Comparison of ENCODE assay signal across 34 cellular contexts in genomic region chr5:147223343-147223742, GRCh38. TPM values are rescaled to one million over a fixed set of nuclear protein-coding genes. Genes with fewer than 3 reads are reported as not detected.
A peak's percentile ranks its signal among the peaks of the same experiment; 100 is the strongest.
DNase-seq lines count a peak whose midpoint lies in the region; TF ChIP-seq lines count a peak whose summit lies in the region.
"Had no signal": no experiment of that assay in that cellular context is flagged by ENCODE, and none has a peak within 500 bp of the region (broad histone marks: within the 10 kb centered on the region; RNA-seq: fewer than 3 reads in every experiment).

No MANE protein-coding gene starts in this region.

- no peak overlapping the region for H3K4me3 Mint-ChIP-seq in neural progenitor cell
- H3K4me3 Mint-ChIP-seq in activated T-cell treated with anti-CD3 and anti-CD28 coated beads, Interleukin-2, amount 50 U/mL, for 24 hours: no peak overlapping the region
- H3K4me3 Mint-ChIP-seq: activated CD4-positive, alpha-beta memory T cell treated with anti-CD3 and anti-CD28 coated beads, Interleukin-2, amount 10 ng/mL, durations not matched to agents 7 days and 5 days; activated T-helper 1 cell treated with anti-CD3 and anti-CD28 coated beads, Interleukin-12 subunit alpha, Interleukin-12 subunit beta, Interleukin-2, Interleukin-4 antibody, amounts not matched to agents 30 ng/mL and 10 ng/mL and 1 ng/mL, durations not matched to agents 14 hours and 24 hours and 36 hours; CD8-positive, alpha-beta T cell; naive B cell; T-helper 1 cell treated with Interleukin-12 subunit alpha and Interleukin-12 subunit beta and Interleukin-4 antibody, amounts not matched to agents 30 μg/mL and 1 μg/mL, for 36 hours had no signal

- H3K79me2 ChIP-seq in neural progenitor cell (ENCODE audit: low read depth): no peaks in the 10 kb centered on the region

- H3K27me3 ChIP-seq in HUES64 (ENCODE audit: insufficient read depth, low read length) (no peaks in the 10 kb centered on the region), neural progenitor cell (no peaks in the 10 kb centered on the region)
- H3K27me3 ChIP-seq: cardiac muscle cell, right lobe of liver, SJCRH30, tibial artery had no signal

- H3K9me3 ChIP-seq in HUES64 (ENCODE audit: insufficient read depth, low read depth, low read length) (no peaks in the 10 kb centered on the region), neural progenitor cell (ENCODE audit: low read depth) (no peaks in the 10 kb centered on the region)
- H3K9me3 ChIP-seq: neutrophil, right lobe of liver, SJCRH30, tibial artery had no signal

- 85% methylated on average over 2 of the region's 2 CpGs for WGBS in HUES64

- peak overlapping the region; percentile 30; the same call in 1 of the 2 replicates for H3K9ac ChIP-seq in HUES64 (ENCODE audit: low read depth, low read length)
- no peak overlapping the region for H3K9ac ChIP-seq in neural progenitor cell

- H3K27me3 Mint-ChIP-seq in neural progenitor cell (ENCODE audit: insufficient read depth, low read depth): peaks cover 6% of the 10 kb centered on the region
- H3K27me3 Mint-ChIP-seq in activated T-cell treated with anti-CD3 and anti-CD28 coated beads, Interleukin-2, amount 50 U/mL, for 24 hours: no peaks in the 10 kb centered on the region
- H3K27me3 Mint-ChIP-seq: activated CD4-positive, alpha-beta memory T cell treated with anti-CD3 and anti-CD28 coated beads, Interleukin-2, amount 10 ng/mL, durations not matched to agents 7 days and 5 days had no signal

- H3K4me3 ChIP-seq in HUES64 (ENCODE audit: low read length) (no peak overlapping the region), neural progenitor cell (no peak overlapping the region)
- H3K4me3 ChIP-seq: cardiac muscle cell, right lobe of liver, SJCRH30, tibial artery had no signal

- H3K4me1 Mint-ChIP-seq in neural progenitor cell: no peaks in the 10 kb centered on the region
- peaks cover 5% of the 10 kb centered on the region for H3K4me1 Mint-ChIP-seq in activated T-cell treated with anti-CD3 and anti-CD28 coated beads, Interleukin-2, amount 50 U/mL, for 24 hours (ENCODE audit: low read depth)
- H3K4me1 Mint-ChIP-seq: activated CD4-positive, alpha-beta memory T cell treated with anti-CD3 and anti-CD28 coated beads, Interleukin-2, amount 10 ng/mL, durations not matched to agents 7 days and 5 days; naive B cell had no signal

- no peak overlapping the region for H3K27ac Mint-ChIP-seq in neural progenitor cell
- H3K27ac Mint-ChIP-seq in activated T-cell treated with anti-CD3 and anti-CD28 coated beads, Interleukin-2, amount 50 U/mL, for 24 hours: no peak overlapping the region
- H3K27ac Mint-ChIP-seq: activated CD4-positive, alpha-beta memory T cell treated with anti-CD3 and anti-CD28 coated beads, Interleukin-2, amount 10 ng/mL, durations not matched to agents 7 days and 5 days; activated T-helper 1 cell treated with anti-CD3 and anti-CD28 coated beads, Interleukin-12 subunit alpha, Interleukin-12 subunit beta, Interleukin-2, Interleukin-4 antibody, amounts not matched to agents 30 ng/mL and 10 ng/mL and 1 ng/mL, durations not matched to agents 14 hours and 24 hours and 36 hours; CD8-positive, alpha-beta T cell; progenitor cell of endocrine pancreas; T-helper 1 cell treated with Interleukin-12 subunit alpha and Interleukin-12 subunit beta and Interleukin-4 antibody, amounts not matched to agents 30 μg/mL and 1 μg/mL, for 36 hours had no signal

- H2AFZ ChIP-seq in neural progenitor cell (replicated peaks): peak overlapping the region; percentile 53

- DNase-seq in SK-MEL-5 (ENCODE audit: low read depth, low spot score): peak; percentile 36
- peak; percentile 81 for DNase-seq in astrocyte of the hippocampus (ENCODE audit: low read depth, low spot score)
- DNase-seq in neural progenitor cell (ENCODE audit: low spot score): no peak
- DNase-seq in NCI-H2196 treated with DMSO at 0.1 percent for 48 hours (lab: John Stamatoyannopoulos, UW; ENCODE audit: unreplicated experiment): no peak
- DNase-seq in HuH-7 (ENCODE audit: low spot score): no peak
- no peak for DNase-seq in germinal center (ENCODE audit: low spot score)
- no peak for DNase-seq in activated T-cell treated with anti-CD3 and anti-CD28 coated beads, Interleukin-2, amount 50 U/mL, for 24 hours
- DNase-seq: activated CD4-positive, alpha-beta memory T cell treated with anti-CD3 and anti-CD28 coated beads, Interleukin-2, amount 10 ng/mL, durations not matched to agents 7 days and 5 days; activated CD4-positive, alpha-beta T cell treated with anti-CD3 and anti-CD28 coated beads for 1 hour; activated CD8-positive, alpha-beta memory T cell treated with anti-CD3 and anti-CD28 coated beads, Interleukin-2, amount 50 U/mL, for 4 hours; activated naive CD4-positive, alpha-beta T cell treated with anti-CD3 and anti-CD28 coated beads, Interleukin-2, amount 50 U/mL, for 16 hours; amniotic stem cell; CD8-positive, alpha-beta T cell; cortex of kidney; effector memory CD4-positive, alpha-beta T cell; KG1; left ventricle myocardium superior; naive B cell; NCI-H1417 treated with DMSO at 0.1 percent for 48 hours; NCI-H2081; NCI-H2227 treated with DMSO at 0.1 percent for 48 hours; right lobe of liver; RPMI8226; stimulated activated CD4-positive, alpha-beta T cell treated with anti-CD3 and anti-CD28 coated beads, Interleukin-4, amount 100 ng/mL, for 1 hour; tibial artery had no signal

- H3K27ac ChIP-seq in HUES64 (ENCODE audit: low read depth, low read length) (no peak overlapping the region), neural progenitor cell (no peak overlapping the region)
- H3K27ac ChIP-seq: cardiac muscle cell, epithelial cell of prostate, neutrophil, right lobe of liver, SJCRH30, tibial artery had no signal

- H3K36me3 ChIP-seq in HUES64 (ENCODE audit: insufficient read depth, low read length) (no peaks in the 10 kb centered on the region), neural progenitor cell (no peaks in the 10 kb centered on the region)
- H3K36me3 ChIP-seq: cardiac muscle cell, neutrophil, right lobe of liver, SJCRH30, tibial artery had no signal

- no peak overlapping the region for H3K4me2 ChIP-seq in neural progenitor cell

- H3K36me3 Mint-ChIP-seq in neural progenitor cell: no peaks in the 10 kb centered on the region
- no peaks in the 10 kb centered on the region for H3K36me3 Mint-ChIP-seq in activated T-cell treated with anti-CD3 and anti-CD28 coated beads, Interleukin-2, amount 50 U/mL, for 24 hours (ENCODE audit: low read depth)
- H3K36me3 Mint-ChIP-seq: CD8-positive, alpha-beta T cell; naive B cell had no signal

- H3F3A ChIP-seq in neural progenitor cell (ENCODE audit: low read depth): peaks cover 3% of the 10 kb centered on the region

- TF ChIP-seq CTCF in neural progenitor cell (IDR thresholded peaks at IDR 0.05): no peak

- no peaks in the 10 kb centered on the region for H3K9me3 Mint-ChIP-seq in neural progenitor cell
- peaks cover 2% of the 10 kb centered on the region for H3K9me3 Mint-ChIP-seq in activated T-cell treated with anti-CD3 and anti-CD28 coated beads, Interleukin-2, amount 50 U/mL, for 24 hours
- H3K9me3 Mint-ChIP-seq: activated CD4-positive, alpha-beta memory T cell treated with anti-CD3 and anti-CD28 coated beads, Interleukin-2, amount 10 ng/mL, durations not matched to agents 7 days and 5 days; activated T-helper 1 cell treated with anti-CD3 and anti-CD28 coated beads, Interleukin-12 subunit alpha, Interleukin-12 subunit beta, Interleukin-2, Interleukin-4 antibody, amounts not matched to agents 30 ng/mL and 10 ng/mL and 1 ng/mL, durations not matched to agents 14 hours and 24 hours and 36 hours; CD8-positive, alpha-beta T cell had no signal

- no peaks in the 10 kb centered on the region for H4K20me1 ChIP-seq in neural progenitor cell (ENCODE audit: low read depth)

- in situ Hi-C loops in SK-MEL-5 (cut with HindIII; ENCODE audit: low pct_unique_long_range_greater_than_20kb, low sequenced_read_pairs): no loop called here

- H3K4me1 ChIP-seq in HUES64 (ENCODE audit: insufficient read depth, low read length) (no peaks in the 10 kb centered on the region), neural progenitor cell (peaks cover 7% of the 10 kb centered on the region)
- H3K4me1 ChIP-seq: right lobe of liver, SJCRH30, tibial artery had no signal

RNA-seq across cellular contexts. Expression of gene STK32A, which starts 11.5 kb away (rescaled TPM):
- polyA plus RNA-seq in HUES64 (2013, experiment 1 of 2): 0.65 TPM
- 0.57 TPM for polyA plus RNA-seq in HUES64 (2013, experiment 2 of 2)
- total RNA-seq in SK-MEL-5 (2014; rRNA removed; shearing (Covaris generic)): 37.9 and 41.2 TPM in 2 replicates
- 23.2 and 32.3 TPM in 2 replicates for polyA plus RNA-seq in SK-MEL-5 (2015; cell fraction: cytosol; rRNA removed)
- polyA plus RNA-seq in SK-MEL-5 (2015; cell fraction: nucleus; rRNA removed): 101 and 109 TPM in 2 replicates
- total RNA-seq in neural progenitor cell (ENCODE audit: low replicate concordance): 13.0 and 16.7 TPM in 2 replicates
- total RNA-seq: activated CD4-positive, alpha-beta memory T cell treated with anti-CD3 and anti-CD28 coated beads, Interleukin-2, amount 10 ng/mL, durations not matched to agents 7 days and 5 days; activated T-helper 1 cell treated with anti-CD3 and anti-CD28 coated beads, Interleukin-12 subunit alpha, Interleukin-12 subunit beta, Interleukin-2, Interleukin-4 antibody, amounts not matched to agents 30 ng/mL and 10 ng/mL and 1 ng/mL, durations not matched to agents 14 hours and 24 hours and 36 hours; CD8-positive, alpha-beta T cell; glomerular endothelial cell had no signal

Comparison
In these comparisons a context has a peak if more than half of its experiments do, and no peak if none do; other contexts are left out.
1. DNase-seq: peak in SK-MEL-5 (single experiment) and astrocyte of the hippocampus (single experiment); none in neural progenitor cell (single experiment), NCI-H2196 treated with DMSO at 0.1 percent for 48 hours (single experiment), HuH-7 (single experiment), germinal center (single experiment) and activated T-cell treated with anti-CD3 and anti-CD28 coated beads, Interleukin-2, amount 50 U/mL, for 24 hours (single experiment).